ENCODE assay signal across 28 cellular contexts in genomic region chr1:29521438-29521715, GRCh38.
"Had no signal": no experiment of that assay in that cellular context is flagged by ENCODE, and none has a peak within 500 bp of the region (broad histone marks: within the 10 kb centered on the region; RNA-seq: fewer than 3 reads in every experiment).

No MANE protein-coding gene starts in this region.

- H3K9me3 ChIP-seq: esophagus squamous epithelium, left ventricle myocardium inferior, right atrium auricular region, SK-N-SH, thoracic aorta, upper lobe of left lung, vagina had no signal

- H3K27ac Mint-ChIP-seq: activated CD4-positive, alpha-beta memory T cell treated with anti-CD3 and anti-CD28 coated beads for 36 hours; activated CD4-positive, alpha-beta T cell treated with anti-CD3 and anti-CD28 coated beads, Interleukin-2, amount 10 ng/mL, durations not matched to agents 24 days and 14 days; activated T-helper 1 cell treated with anti-CD3 and anti-CD28 coated beads, Interleukin-12 subunit alpha, Interleukin-12 subunit beta, Interleukin-2, Interleukin-4 antibody, amounts not matched to agents 30 ng/mL and 10 ng/mL and 1 ng/mL, durations not matched to agents 14 hours and 24 hours and 36 hours; dendritic cell treated with granulocyte-macrophage colony-stimulating factor and Interleukin-4, amounts not matched to agents 40 ng/mL and 50 ng/mL, for 4 days; naive B cell; T-helper 17 cell had no signal

- H3K27me3 Mint-ChIP-seq: activated CD4-positive, alpha-beta T cell treated with anti-CD3 and anti-CD28 coated beads, Interleukin-2, amount 10 ng/mL, durations not matched to agents 24 days and 14 days had no signal

- DNase-seq: activated CD4-positive, alpha-beta memory T cell treated with anti-CD3 and anti-CD28 coated beads for 36 hours; activated CD4-positive, alpha-beta T cell treated with anti-CD3 and anti-CD28 coated beads, Interleukin-2, amount 10 ng/mL, durations not matched to agents 24 days and 14 days; activated CD4-positive, CD25-positive, alpha-beta regulatory T cell treated with anti-CD3 and anti-CD28 coated beads, Interleukin-2, amount 50 U/mL, for 72 hours; activated gamma-delta T cell treated with Interleukin-2 at 50 U/mL for 16 hours; activated naive CD4-positive, alpha-beta T cell treated with anti-CD3 and anti-CD28 coated beads, Interleukin-2, amount 50 U/mL, for 16 hours; activated T-cell treated with anti-CD3 and anti-CD28 coated beads for 4 hours; amniotic stem cell; brain microvascular endothelial cell; effector CD4-positive, alpha-beta T cell; esophagus squamous epithelium; foreskin melanocyte; left ventricle myocardium inferior; naive B cell; nucleus accumbens; SK-N-SH; stimulated activated CD4-positive, alpha-beta T cell treated with anti-CD3 and anti-CD28 coated beads, Interleukin-2, amount 100 ng/mL, for 48 hours; stimulated activated naive CD4-positive, alpha-beta T cell treated with Interleukin-2 at 50 U/mL for 16 hours; T-helper 17 cell; T1000; WERI-Rb-1 had no signal

- ATAC-seq: T-helper 17 cell had no signal

- H3K4me3 Mint-ChIP-seq: activated CD4-positive, alpha-beta memory T cell treated with anti-CD3 and anti-CD28 coated beads for 36 hours; activated CD4-positive, alpha-beta T cell treated with anti-CD3 and anti-CD28 coated beads, Interleukin-2, amount 10 ng/mL, durations not matched to agents 24 days and 14 days; activated T-helper 1 cell treated with anti-CD3 and anti-CD28 coated beads, Interleukin-12 subunit alpha, Interleukin-12 subunit beta, Interleukin-2, Interleukin-4 antibody, amounts not matched to agents 30 ng/mL and 10 ng/mL and 1 ng/mL, durations not matched to agents 14 hours and 24 hours and 36 hours; dendritic cell treated with granulocyte-macrophage colony-stimulating factor and Interleukin-4, amounts not matched to agents 40 ng/mL and 50 ng/mL, for 4 days; naive B cell; T-helper 17 cell had no signal

- H3K9me3 Mint-ChIP-seq: activated CD4-positive, alpha-beta memory T cell treated with anti-CD3 and anti-CD28 coated beads for 36 hours; activated CD4-positive, alpha-beta T cell treated with anti-CD3 and anti-CD28 coated beads, Interleukin-2, amount 10 ng/mL, durations not matched to agents 24 days and 14 days; activated T-helper 1 cell treated with anti-CD3 and anti-CD28 coated beads, Interleukin-12 subunit alpha, Interleukin-12 subunit beta, Interleukin-2, Interleukin-4 antibody, amounts not matched to agents 30 ng/mL and 10 ng/mL and 1 ng/mL, durations not matched to agents 14 hours and 24 hours and 36 hours had no signal

- H3K27me3 ChIP-seq: brain microvascular endothelial cell, right atrium auricular region, upper lobe of left lung, vagina had no signal

- H3K36me3 Mint-ChIP-seq: activated CD4-positive, alpha-beta memory T cell treated with anti-CD3 and anti-CD28 coated beads for 36 hours; naive B cell had no signal

- H3K4me3 ChIP-seq: esophagus squamous epithelium, left ventricle myocardium inferior, right atrium auricular region, thoracic aorta, upper lobe of left lung, vagina had no signal

- H3K4me1 ChIP-seq: esophagus squamous epithelium, left ventricle myocardium inferior, right atrium auricular region, upper lobe of left lung, vagina had no signal

- H3K4me1 Mint-ChIP-seq: activated CD4-positive, alpha-beta T cell treated with anti-CD3 and anti-CD28 coated beads, Interleukin-2, amount 10 ng/mL, durations not matched to agents 24 days and 14 days; naive B cell had no signal

- H3K27ac ChIP-seq: brain microvascular endothelial cell, epithelial cell of prostate, esophagus squamous epithelium, left ventricle myocardium inferior, parathyroid adenoma, right atrium auricular region, thoracic aorta, upper lobe of left lung, vagina had no signal

- H3K36me3 ChIP-seq: brain microvascular endothelial cell, esophagus squamous epithelium, left ventricle myocardium inferior, right atrium auricular region, thoracic aorta, upper lobe of left lung, vagina, WERI-Rb-1 had no signal
